Comparison of ENCODE assay signal across 1 cellular context in genomic region chr17:44210342-44211192, GRCh38.
A peak's percentile ranks its signal among the peaks of the same experiment; 100 is the strongest.
TF ChIP-seq lines count a peak whose summit lies in the region.

No MANE protein-coding gene starts in this region.

TF ChIP-seq in K562, 482 proteins besides CTCF, POLR2A, EP300 and RAD21 (continued from another document and continues in another):
- TF ChIP-seq E2F8 (IDR thresholded peaks at IDR 0.05; ENCODE audit: low read depth, partially characterized antibody) (peak; percentile 85), ADNP (tag; IDR thresholded peaks at IDR 0.05) (no peak), RBM14 (IDR thresholded peaks at IDR 0.05; ENCODE audit: borderline replicate concordance, insufficient read depth, low read depth, low read length) (no peak), CBFA2T2 (conservative IDR thresholded peaks at IDR 0.05) (peak; percentile 52), CREB1 (IDR thresholded peaks at IDR 0.05) (peak; percentile 21; the same call in 1 of the 2 replicates), CREB1 (CRISPR knock-in tag; IDR thresholded peaks at IDR 0.05) (peak; percentile 52; the same call in 1 of the 2 replicates), ARID1B (IDR thresholded peaks at IDR 0.05) (peak; percentile 14; the same call in 1 of the 2 replicates), KAT7 (CRISPR knock-in tag; IDR thresholded peaks at IDR 0.05; ENCODE audit: borderline replicate concordance) (peak; percentile 70; the same call in 1 of the 2 replicates), SREBF2 (CRISPR knock-in tag; IDR thresholded peaks at IDR 0.05) (no peak), ETV1 (tag; conservative IDR thresholded peaks at IDR 0.05; ENCODE audit: low read depth) (0 out of 2 replicates have a peak, but pooled peaks have one; percentile 31), PTBP1 (IDR thresholded peaks at IDR 0.05; ENCODE audit: low read depth, low read length) (peak; percentile 79; the same call in 1 of the 2 replicates), PREB (CRISPR knock-in tag; IDR thresholded peaks at IDR 0.05) (no peak), MITF (IDR thresholded peaks at IDR 0.05) (peak; percentile 48; the same call in 1 of the 2 replicates), KLF1 (tag; IDR thresholded peaks at IDR 0.05) (0 out of 2 replicates have a peak, but pooled peaks have one; percentile 35), CBX1 (IDR thresholded peaks at IDR 0.05; ENCODE audit: low read depth) (no peak), BRD9 (IDR thresholded peaks at IDR 0.05; ENCODE audit: low read depth, partially characterized antibody) (no peak), KDM2B (CRISPR knock-in tag; IDR thresholded peaks at IDR 0.05) (peak; percentile 82; the same call in 1 of the 2 replicates), ZNF324 (CRISPR knock-in tag; IDR thresholded peaks at IDR 0.05) (no peak), GATA2 (CRISPR knock-in tag; IDR thresholded peaks at IDR 0.05) (no peak), ATF7 (IDR thresholded peaks at IDR 0.05) (peak; percentile 64), CCNT2 (IDR thresholded peaks at IDR 0.05; ENCODE audit: borderline replicate concordance, extremely low read depth, insufficient read length, low read depth, low read length) (peak; percentile 89), E2F3 (CRISPR knock-in tag; IDR thresholded peaks at IDR 0.05) (peak; percentile 96), NFIX (CRISPR knock-in tag; IDR thresholded peaks at IDR 0.05; ENCODE audit: low read depth) (no peak), KHSRP (IDR thresholded peaks at IDR 0.05) (no peak), XRCC5 (IDR thresholded peaks at IDR 0.05; ENCODE audit: low read depth, low read length) (peak; percentile 97), ZNF282 (CRISPR knock-in tag; IDR thresholded peaks at IDR 0.05) (peak; percentile 67; the same call in 1 of the 2 replicates), CBX3 (IDR thresholded peaks at IDR 0.05; ENCODE audit: borderline replicate concordance in 1 of 2, low read length in 2 of 2) (peak in 1 of 2 experiments; percentile 48; a peak in 1 of 3 replicates), ZNF398 (CRISPR knock-in tag; IDR thresholded peaks at IDR 0.05) (no peak), NKRF (IDR thresholded peaks at IDR 0.05; ENCODE audit: borderline replicate concordance) (no peak), SMARCA4 (IDR thresholded peaks at IDR 0.05) (0 out of 2 replicates have a peak, but pooled peaks have one; percentile 38), ZNF436 (CRISPR knock-in tag; IDR thresholded peaks at IDR 0.05) (no peak), CXXC5 (CRISPR knock-in tag; IDR thresholded peaks at IDR 0.05) (peak; percentile 97), ARNT (IDR thresholded peaks at IDR 0.05) (no peak), RBM25 (IDR thresholded peaks at IDR 0.05; ENCODE audit: low read depth, low read length, severe bottlenecking) (peak; percentile 65), ZNF124 (CRISPR knock-in tag; IDR thresholded peaks at IDR 0.05) (no peak), NR4A1 (CRISPR knock-in tag; IDR thresholded peaks at IDR 0.05) (no peak; the same call in 1 of the 2 replicates), NR4A1 (tag; IDR thresholded peaks at IDR 0.05) (peak; percentile 69; the same call in 1 of the 2 replicates), ZNF24 (IDR thresholded peaks at IDR 0.05) (peak; percentile 72; the same call in 1 of the 2 replicates), DACH1 (IDR thresholded peaks at IDR 0.05; ENCODE audit: partially characterized antibody) (peak; percentile 91), EGR1 (conservative IDR thresholded peaks at IDR 0.05) (peak; percentile 91), SPI1 (IDR thresholded peaks at IDR 0.05; ENCODE audit: borderline replicate concordance, low read depth, low read length) (peak; percentile 39; the same call in 1 of the 2 replicates), FOXK2 (conservative IDR thresholded peaks at IDR 0.05 in 1 of 2, IDR thresholded peaks at IDR 0.05 in 1 of 2; ENCODE audit: low read depth in 2 of 2) (no peak), POLR3A (IDR thresholded peaks at IDR 0.05; ENCODE audit: borderline replicate concordance, extremely low read depth, insufficient read depth, insufficient read length) (no peak), ZBTB8A (IDR thresholded peaks at IDR 0.05; ENCODE audit: partially characterized antibody) (no peak), MYNN (IDR thresholded peaks at IDR 0.05) (peak; percentile 85; the same call in 1 of the 2 replicates), MYNN (CRISPR knock-in tag; IDR thresholded peaks at IDR 0.05) (no peak), ARID2 (IDR thresholded peaks at IDR 0.05) (peak; percentile 97), BCL6 (CRISPR knock-in tag; IDR thresholded peaks at IDR 0.05) (no peak), ZNF143 (CRISPR knock-in tag; IDR thresholded peaks at IDR 0.05) (no peak), SMAD2 (IDR thresholded peaks at IDR 0.05; ENCODE audit: low read depth, low read length) (0 out of 2 replicates have a peak, but pooled peaks have one; percentile 59)
- TF ChIP-seq, protein P1, sequence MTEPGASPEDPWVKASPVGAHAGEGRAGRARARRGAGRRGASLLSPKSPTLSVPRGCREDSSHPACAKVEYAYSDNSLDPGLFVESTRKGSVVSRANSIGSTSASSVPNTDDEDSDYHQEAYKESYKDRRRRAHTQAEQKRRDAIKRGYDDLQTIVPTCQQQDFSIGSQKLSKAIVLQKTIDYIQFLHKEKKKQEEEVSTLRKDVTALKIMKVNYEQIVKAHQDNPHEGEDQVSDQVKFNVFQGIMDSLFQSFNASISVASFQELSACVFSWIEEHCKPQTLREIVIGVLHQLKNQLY (CRISPR knock-in tag; conservative IDR thresholded peaks at IDR 0.05): no peak
- TF ChIP-seq, protein P2, sequence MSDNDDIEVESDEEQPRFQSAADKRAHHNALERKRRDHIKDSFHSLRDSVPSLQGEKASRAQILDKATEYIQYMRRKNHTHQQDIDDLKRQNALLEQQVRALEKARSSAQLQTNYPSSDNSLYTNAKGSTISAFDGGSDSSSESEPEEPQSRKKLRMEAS (CRISPR knock-in tag; IDR thresholded peaks at IDR 0.05): peak; percentile 98
- TF ChIP-seq, protein P3, sequence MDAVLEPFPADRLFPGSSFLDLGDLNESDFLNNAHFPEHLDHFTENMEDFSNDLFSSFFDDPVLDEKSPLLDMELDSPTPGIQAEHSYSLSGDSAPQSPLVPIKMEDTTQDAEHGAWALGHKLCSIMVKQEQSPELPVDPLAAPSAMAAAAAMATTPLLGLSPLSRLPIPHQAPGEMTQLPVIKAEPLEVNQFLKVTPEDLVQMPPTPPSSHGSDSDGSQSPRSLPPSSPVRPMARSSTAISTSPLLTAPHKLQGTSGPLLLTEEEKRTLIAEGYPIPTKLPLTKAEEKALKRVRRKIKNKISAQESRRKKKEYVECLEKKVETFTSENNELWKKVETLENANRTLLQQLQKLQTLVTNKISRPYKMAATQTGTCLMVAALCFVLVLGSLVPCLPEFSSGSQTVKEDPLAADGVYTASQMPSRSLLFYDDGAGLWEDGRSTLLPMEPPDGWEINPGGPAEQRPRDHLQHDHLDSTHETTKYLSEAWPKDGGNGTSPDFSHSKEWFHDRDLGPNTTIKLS (IDR thresholded peaks at IDR 0.05; ENCODE audit: borderline replicate concordance, low read depth): peak; percentile 57; the same call in 1 of the 2 replicates
- TF ChIP-seq, protein P4, sequence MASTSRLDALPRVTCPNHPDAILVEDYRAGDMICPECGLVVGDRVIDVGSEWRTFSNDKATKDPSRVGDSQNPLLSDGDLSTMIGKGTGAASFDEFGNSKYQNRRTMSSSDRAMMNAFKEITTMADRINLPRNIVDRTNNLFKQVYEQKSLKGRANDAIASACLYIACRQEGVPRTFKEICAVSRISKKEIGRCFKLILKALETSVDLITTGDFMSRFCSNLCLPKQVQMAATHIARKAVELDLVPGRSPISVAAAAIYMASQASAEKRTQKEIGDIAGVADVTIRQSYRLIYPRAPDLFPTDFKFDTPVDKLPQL (IDR thresholded peaks at IDR 0.05; ENCODE audit: extremely low read depth, insufficient read length): no peak
- TF ChIP-seq, protein P5, sequence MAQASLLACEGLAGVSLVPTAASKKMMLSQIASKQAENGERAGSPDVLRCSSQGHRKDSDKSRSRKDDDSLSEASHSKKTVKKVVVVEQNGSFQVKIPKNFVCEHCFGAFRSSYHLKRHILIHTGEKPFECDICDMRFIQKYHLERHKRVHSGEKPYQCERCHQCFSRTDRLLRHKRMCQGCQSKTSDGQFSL (CRISPR knock-in tag; IDR thresholded peaks at IDR 0.05): 0 out of 2 replicates have a peak, but pooled peaks have one; percentile 22
- TF ChIP-seq, protein P5 (tag; IDR thresholded peaks at IDR 0.05): no peak
- TF ChIP-seq, protein P6, sequence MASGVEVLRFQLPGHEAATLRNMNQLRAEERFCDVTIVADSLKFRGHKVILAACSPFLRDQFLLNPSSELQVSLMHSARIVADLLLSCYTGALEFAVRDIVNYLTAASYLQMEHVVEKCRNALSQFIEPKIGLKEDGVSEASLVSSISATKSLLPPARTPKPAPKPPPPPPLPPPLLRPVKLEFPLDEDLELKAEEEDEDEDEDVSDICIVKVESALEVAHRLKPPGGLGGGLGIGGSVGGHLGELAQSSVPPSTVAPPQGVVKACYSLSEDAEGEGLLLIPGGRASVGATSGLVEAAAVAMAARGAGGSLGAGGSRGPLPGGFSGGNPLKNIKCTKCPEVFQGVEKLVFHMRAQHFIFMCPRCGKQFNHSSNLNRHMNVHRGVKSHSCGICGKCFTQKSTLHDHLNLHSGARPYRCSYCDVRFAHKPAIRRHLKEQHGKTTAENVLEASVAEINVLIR (CRISPR knock-in tag; IDR thresholded peaks at IDR 0.05): no peak
